In the genomic region with DNA sequence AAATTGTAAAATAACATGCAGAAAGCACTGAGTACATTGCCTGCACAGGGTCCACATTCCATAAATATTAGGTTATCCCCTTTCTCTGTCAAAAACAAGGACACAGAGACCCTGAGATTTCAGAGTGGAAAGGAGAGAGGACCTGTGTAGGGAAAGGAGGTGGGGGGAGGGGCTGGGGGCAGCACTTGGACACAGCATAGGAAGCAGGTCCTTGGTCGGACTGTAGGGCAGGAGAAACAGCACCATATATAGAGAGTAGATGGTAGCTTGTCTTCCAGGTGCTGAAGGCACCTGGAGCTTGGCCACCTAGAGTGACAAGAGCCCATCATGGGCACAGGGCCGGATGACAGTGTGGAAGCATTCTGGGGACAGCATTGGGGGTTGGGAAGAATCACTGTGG, we compare ENCODE assay signal across 1 cellular context.
TF ChIP-seq lines count a peak whose summit lies in the region.

No MANE protein-coding gene starts in this region.

TF ChIP-seq in IMR-90, 13 proteins besides CTCF, POLR2A, EP300 and RAD21:
- TF ChIP-seq RFX5 (IDR thresholded peaks at IDR 0.05; ENCODE audit: low read depth, low read length) (no peak), CEBPB (IDR thresholded peaks at IDR 0.05; ENCODE audit: low read depth, low read length) (no peak), NFE2L2 (IDR thresholded peaks at IDR 0.05; ENCODE audit: low read depth, low read length) (no peak), RCOR1 (IDR thresholded peaks at IDR 0.05; ENCODE audit: insufficient replicate concordance, low read length) (no peak), MAFK (IDR thresholded peaks at IDR 0.05; ENCODE audit: low read depth, low read length) (no peak), MAZ (IDR thresholded peaks at IDR 0.05; ENCODE audit: borderline replicate concordance, low read depth, low read length) (no peak), CHD1 (IDR thresholded peaks at IDR 0.05; ENCODE audit: low read depth, low read length) (no peak), BHLHE40 (IDR thresholded peaks at IDR 0.05; ENCODE audit: low read depth, low read length) (no peak)
- TF ChIP-seq, protein P1, sequence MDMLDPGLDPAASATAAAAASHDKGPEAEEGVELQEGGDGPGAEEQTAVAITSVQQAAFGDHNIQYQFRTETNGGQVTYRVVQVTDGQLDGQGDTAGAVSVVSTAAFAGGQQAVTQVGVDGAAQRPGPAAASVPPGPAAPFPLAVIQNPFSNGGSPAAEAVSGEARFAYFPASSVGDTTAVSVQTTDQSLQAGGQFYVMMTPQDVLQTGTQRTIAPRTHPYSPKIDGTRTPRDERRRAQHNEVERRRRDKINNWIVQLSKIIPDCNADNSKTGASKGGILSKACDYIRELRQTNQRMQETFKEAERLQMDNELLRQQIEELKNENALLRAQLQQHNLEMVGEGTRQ (IDR thresholded peaks at IDR 0.05; ENCODE audit: low read depth, low read length) = no peak
- TF ChIP-seq, protein P2, sequence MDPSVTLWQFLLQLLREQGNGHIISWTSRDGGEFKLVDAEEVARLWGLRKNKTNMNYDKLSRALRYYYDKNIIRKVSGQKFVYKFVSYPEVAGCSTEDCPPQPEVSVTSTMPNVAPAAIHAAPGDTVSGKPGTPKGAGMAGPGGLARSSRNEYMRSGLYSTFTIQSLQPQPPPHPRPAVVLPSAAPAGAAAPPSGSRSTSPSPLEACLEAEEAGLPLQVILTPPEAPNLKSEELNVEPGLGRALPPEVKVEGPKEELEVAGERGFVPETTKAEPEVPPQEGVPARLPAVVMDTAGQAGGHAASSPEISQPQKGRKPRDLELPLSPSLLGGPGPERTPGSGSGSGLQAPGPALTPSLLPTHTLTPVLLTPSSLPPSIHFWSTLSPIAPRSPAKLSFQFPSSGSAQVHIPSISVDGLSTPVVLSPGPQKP (IDR thresholded peaks at IDR 0.05; ENCODE audit: borderline replicate concordance, low read depth, low read length) = no peak
